ENCODE assay signal across 7 cellular contexts in the genomic region with DNA sequence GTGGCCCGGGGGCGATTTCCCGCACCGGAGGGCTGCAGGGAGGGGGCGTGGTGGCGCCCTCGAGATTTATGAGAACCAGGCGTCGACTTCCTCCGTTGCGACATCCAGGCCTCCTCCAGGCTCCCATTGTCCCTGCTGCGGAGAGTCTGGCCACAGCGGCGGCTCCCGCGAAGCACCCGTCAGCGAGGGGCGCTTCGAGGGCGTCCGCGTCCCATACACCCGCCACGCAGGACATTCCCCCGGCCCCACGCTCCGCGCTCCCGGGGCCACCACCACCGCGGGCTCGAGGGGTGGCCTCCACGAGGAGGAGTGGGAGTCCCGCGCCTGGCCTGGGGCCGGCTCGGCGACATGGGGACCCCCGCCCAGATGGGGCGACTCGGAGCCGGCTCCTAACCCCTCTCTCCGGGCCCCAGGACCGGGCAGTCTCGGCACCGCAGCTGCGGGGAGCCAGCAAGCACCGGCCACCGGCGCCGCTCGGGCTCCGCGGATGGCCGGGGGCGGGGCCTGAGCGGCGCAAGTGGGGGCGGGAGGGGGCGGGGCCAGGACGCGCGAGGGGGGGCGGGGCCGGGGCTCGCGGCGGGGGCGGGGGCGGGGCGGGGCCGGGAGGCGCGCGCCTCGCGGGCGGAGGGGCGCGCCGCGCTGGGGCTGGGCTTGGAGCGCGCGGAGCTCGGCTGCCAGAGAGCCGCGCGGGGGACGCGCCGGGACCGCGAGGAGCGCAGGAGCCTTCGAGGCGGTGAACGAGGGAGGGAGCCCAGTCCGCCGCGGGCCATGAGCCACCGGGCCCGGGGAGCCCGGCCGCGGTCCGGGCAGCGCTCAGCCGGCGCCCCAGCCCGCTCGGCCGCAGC. TPM values are rescaled to one million over a fixed set of nuclear protein-coding genes. Genes with fewer than 3 reads are reported as not detected.
DNase-seq lines count a peak whose midpoint lies in the region; ATAC-seq and TF ChIP-seq lines count a peak whose summit lies in the region.

A gene (plus strand): TSS at position 632 of the 845 bp plus-strand sequence. CDS start 13,683 bp downstream, outside the sequence.

- H3K27ac Mint-ChIP-seq in activated naive CD4-positive, alpha-beta T cell treated with anti-CD3 and anti-CD28 coated beads, Interleukin-2, amount 50 U/mL, for 72 hours = no peak within 1 kb of the TSS

- H3K9me3 ChIP-seq in neutrophil = no peaks in the 10 kb centered on the region

- peak within 1 kb of the TSS; percentile 100 for H3K4me3 ChIP-seq in neutrophil (ENCODE audit: low read depth in 1 of 2, low read length in 1 of 2)

- H3K9me3 Mint-ChIP-seq in activated naive CD4-positive, alpha-beta T cell treated with anti-CD3 and anti-CD28 coated beads, Interleukin-2, amount 50 U/mL, for 72 hours = no peaks in the 10 kb centered on the region

- intact Hi-C loops in head of caudate nucleus (cut with DNase I) = no loop called here

- H3K4me1 ChIP-seq in neutrophil (ENCODE audit: control insufficient read depth in 1 of 2, insufficient read depth in 1 of 2, low read depth in 1 of 2, low read length in 1 of 2) = peaks cover 31 to 36% of the 10 kb centered on the region in 2 experiments

- peaks cover 52% of the 10 kb centered on the region for H3K27me3 ChIP-seq in neutrophil

- peak within 1 kb of the TSS; percentile 90 for H3K27ac ChIP-seq in neutrophil

- no peaks in the 10 kb centered on the region for H3K36me3 Mint-ChIP-seq in activated naive CD4-positive, alpha-beta T cell treated with anti-CD3 and anti-CD28 coated beads, Interleukin-2, amount 50 U/mL, for 72 hours

- H3K36me3 ChIP-seq in neutrophil = no peaks in the 10 kb centered on the region

- peak; percentile 89 for DNase-seq in GM10266 (ENCODE audit: extremely low spot score)
- DNase-seq in OCI-M1 (lab: John Stamatoyannopoulos, UW) = peak; percentile 59
- peak in 1 of 2 donors; percentile 43 for DNase-seq in activated naive CD4-positive, alpha-beta T cell treated with anti-CD3 and anti-CD28 coated beads, Interleukin-2, amount 50 U/mL, for 72 hours (ENCODE audit: low spot score in 2 of 2)
- DNase-seq in head of caudate nucleus = peak in 39 of 42 donors; percentile 24 to 73 (median 50)

- ATAC-seq in HG03280 (IDR thresholded peaks at IDR 0.05; ENCODE audit: unreplicated experiment) (peak; percentile 40), HG03469 (IDR thresholded peaks at IDR 0.05; ENCODE audit: unreplicated experiment) (no peak)
- ATAC-seq in activated naive CD4-positive, alpha-beta T cell treated with anti-CD3 and anti-CD28 coated beads, Interleukin-2, amount 50 U/mL, for 72 hours = peak; percentile 50 to 63

- TF ChIP-seq CTCF in GM10266 (IDR thresholded peaks at IDR 0.05; ENCODE audit: control insufficient read depth, insufficient read depth, low read depth, missing control alignments) (no peak), neutrophil (IDR thresholded peaks at IDR 0.05) (no peak)

RNA-seq across cellular contexts. Expression of the gene that starts here (rescaled TPM):
- 1 to 10 TPM in 1 of 2 donors, under 1 TPM in 1; 0.84 to 6.3 TPM for total RNA-seq in activated naive CD4-positive, alpha-beta T cell treated with anti-CD3 and anti-CD28 coated beads, Interleukin-2, amount 50 U/mL, for 72 hours
